Comparison of ENCODE assay signal across 16 cellular contexts in the genomic region with DNA sequence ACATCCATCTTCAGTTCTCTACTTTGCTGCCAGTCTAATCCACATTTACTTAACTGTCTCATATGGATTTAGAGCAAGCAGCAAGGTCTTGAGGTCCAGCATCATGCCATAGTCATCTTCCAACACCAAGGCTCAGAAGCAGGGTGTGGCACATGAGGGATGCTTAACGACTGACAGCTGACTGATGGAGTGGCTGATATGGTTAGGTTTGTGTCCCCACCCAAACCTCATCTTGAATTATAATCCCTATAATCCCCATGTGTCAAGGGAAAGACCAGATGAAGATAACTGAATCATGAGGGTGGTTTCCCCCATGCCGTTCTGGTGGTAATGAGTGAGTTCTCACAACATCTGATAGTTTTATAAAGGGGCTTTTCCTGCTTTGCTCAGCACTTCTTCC.
DNase-seq lines count a peak whose midpoint lies in the region; ATAC-seq lines count a peak whose summit lies in the region.
"Had no signal": no experiment of that assay in that cellular context is flagged by ENCODE, and none has a peak within 500 bp of the region (broad histone marks: within the 10 kb centered on the region; RNA-seq: fewer than 3 reads in every experiment).

No MANE protein-coding gene starts in this region.

- H3K27ac Mint-ChIP-seq in memory B cell (peak overlapping the region; percentile 15), T-helper 17 cell (no peak overlapping the region)
- H3K27ac Mint-ChIP-seq: B cell; CD4-positive, CD25-positive, alpha-beta regulatory T cell; CD8-positive, alpha-beta T cell had no signal

- DNase-seq in A172 (ENCODE audit: low spot score) (peak; percentile 19), amniotic epithelial cell (ENCODE audit: low read depth) (peak; percentile 8), memory B cell (ENCODE audit: low spot score in 2 of 2) (no peak), posterior vena cava (ENCODE audit: low spot score) (no peak), T-helper 17 cell (no peak)
- DNase-seq: 8988T; Caco-2; CD4-positive, CD25-positive, alpha-beta regulatory T cell; CD8-positive, alpha-beta T cell; DMS153; DND-41; GM23248; H7; HCEC 1CT had no signal

- intact Hi-C loops in posterior vena cava (cut with DNase I): no loop called here

- H3K27me3 Mint-ChIP-seq in memory B cell (no peaks in the 10 kb centered on the region), T-helper 17 cell (no peaks in the 10 kb centered on the region)
- H3K27me3 Mint-ChIP-seq: B cell; CD4-positive, CD25-positive, alpha-beta regulatory T cell had no signal

- H3K9me3 ChIP-seq in T-helper 17 cell (ENCODE audit: control insufficient read depth, low read length, poor library complexity, severe bottlenecking): no peaks in the 10 kb centered on the region
- H3K9me3 ChIP-seq: Caco-2 had no signal

- peaks cover 53% of the 10 kb centered on the region for H3K36me3 Mint-ChIP-seq in memory B cell
- peaks cover 29% of the 10 kb centered on the region for H3K36me3 Mint-ChIP-seq in T-helper 17 cell (ENCODE audit: low read depth)

- H3K4me1 Mint-ChIP-seq in memory B cell: no peaks in the 10 kb centered on the region
- peaks cover 16% of the 10 kb centered on the region for H3K4me1 Mint-ChIP-seq in T-helper 17 cell
- H3K4me1 Mint-ChIP-seq: B cell had no signal

- ATAC-seq in memory B cell (ENCODE audit: low read depth) (no peak), T-helper 17 cell (no peak), HG02885 (IDR thresholded peaks at IDR 0.05; ENCODE audit: poor library complexity, unreplicated experiment) (no peak)
- ATAC-seq: CD8-positive, alpha-beta T cell had no signal

- H3K4me3 Mint-ChIP-seq in memory B cell: no peak overlapping the region
- H3K4me3 Mint-ChIP-seq in T-helper 17 cell: no peak overlapping the region
- H3K4me3 Mint-ChIP-seq: B cell; CD4-positive, CD25-positive, alpha-beta regulatory T cell; CD8-positive, alpha-beta T cell had no signal

- H3K9me3 Mint-ChIP-seq in memory B cell: no peaks in the 10 kb centered on the region
- H3K9me3 Mint-ChIP-seq: CD8-positive, alpha-beta T cell had no signal

Comparison
In these comparisons a context has a peak if more than half of its experiments do, and no peak if none do; other contexts are left out.
1. DNase-seq: peak in A172 (single experiment) and amniotic epithelial cell (single experiment); none in memory B cell (0 of 2), posterior vena cava (single experiment) and T-helper 17 cell (0 of 3).